Comparison of ENCODE assay signal across 7 cellular contexts in genomic region chr6:37324131-37325033, GRCh38. TPM values are rescaled to one million over a fixed set of nuclear protein-coding genes. Genes with fewer than 3 reads are reported as not detected.
DNase-seq lines count a peak whose midpoint lies in the region; FAIRE-seq and TF ChIP-seq lines count a peak whose summit lies in the region.

No MANE protein-coding gene starts in this region.

- no peak for TF ChIP-seq EP300 in sigmoid colon (IDR thresholded peaks at IDR 0.05)

- no peak overlapping the region for H3K9ac ChIP-seq in endodermal cell (ENCODE audit: extremely low read depth, low read length, poor library complexity, severe bottlenecking)

- no peak overlapping the region for H3K27ac Mint-ChIP-seq in endodermal cell

- H3K9me3 ChIP-seq in sigmoid colon: no peaks in the 10 kb centered on the region
- no peaks in the 10 kb centered on the region for H3K9me3 ChIP-seq in endodermal cell (ENCODE audit: control insufficient read depth, low read length)

- H3K27ac ChIP-seq in sigmoid colon (peak overlapping the region in 3 of 4 donors; percentile 3 to 56 (median 44)), endodermal cell (ENCODE audit: low read depth, low read length) (no peak overlapping the region)

- H3K27me3 ChIP-seq in sigmoid colon (no peaks in the 10 kb centered on the region), endodermal cell (ENCODE audit: control insufficient read depth, insufficient read depth, low read length, poor library complexity, severe bottlenecking) (no peaks in the 10 kb centered on the region)

- no peak for TF ChIP-seq POLR2A in H54 (IDR thresholded peaks at IDR 0.05; ENCODE audit: low read depth, low read length)
- TF ChIP-seq POLR2A in sigmoid colon (IDR thresholded peaks at IDR 0.05): no peak

- DNase-seq in H54 (ENCODE audit: insufficient read length, low spot score) (peak; percentile 58), RCC 7860 (ENCODE audit: low spot score) (peak; percentile 72), cerebellar cortex (ENCODE audit: low spot score) (peak; percentile 40), sigmoid colon (no peak), endodermal cell (no peak), midbrain (lab: John Stamatoyannopoulos, UW) (no peak)
- no peak for DNase-seq in central memory CD4-positive, alpha-beta T cell

- WGBS in sigmoid colon, 2 donors: 60 to 62% methylated on average over 4 of the region's 4 CpGs
- WGBS in endodermal cell (ENCODE audit: insufficient coverage in 1 of 2, insufficient read length in 1 of 2), 2 experiments: 68 to 88% methylated on average over 3 to 4 of the region's 4 CpGs

- peaks cover 1% of the 10 kb centered on the region for H3K9me3 Mint-ChIP-seq in endodermal cell

- peaks cover 0 to 26% (median 6%) of the 10 kb centered on the region in 4 donors for H3K36me3 ChIP-seq in sigmoid colon
- H3K36me3 ChIP-seq in endodermal cell (ENCODE audit: control insufficient read depth, insufficient read depth, low read length): peaks cover 48% of the 10 kb centered on the region

- H3K4me3 Mint-ChIP-seq in endodermal cell: no peak overlapping the region

- H3K4me1 Mint-ChIP-seq in endodermal cell: peaks cover 15% of the 10 kb centered on the region

- TF ChIP-seq CTCF in sigmoid colon (IDR thresholded peaks at IDR 0.05): no peak
- no peak for TF ChIP-seq CTCF in endodermal cell (conservative IDR thresholded peaks at IDR 0.05)

- intact Hi-C loops in sigmoid colon (cut with DNase I): loop anchor here (2.0 kb wide), 2 partner anchors 242 to 368 kb away; no protein-coding TSS in a partner anchor

- H3K4me1 ChIP-seq in sigmoid colon (peaks cover 0 to 25% (median 21%) of the 10 kb centered on the region in 4 donors), endodermal cell (ENCODE audit: control insufficient read depth, insufficient read depth, low read length) (peaks cover 14% of the 10 kb centered on the region)

- H3K4me3 ChIP-seq in sigmoid colon: no peak overlapping the region
- no peak overlapping the region for H3K4me3 ChIP-seq in endodermal cell (ENCODE audit: low read length)

- FAIRE-seq in H54 (lab: Jason Lieb, UNC) (peak; percentile 76), RCC 7860 (lab: Jason Lieb, UNC) (peak; percentile 71)

- H3K36me3 Mint-ChIP-seq in endodermal cell (ENCODE audit: low read depth): peaks cover 18% of the 10 kb centered on the region

- H3K27me3 Mint-ChIP-seq in endodermal cell (ENCODE audit: insufficient read depth): no peaks in the 10 kb centered on the region

RNA-seq across cellular contexts. Expression of gene RNF8, which starts 29.4 kb away (rescaled TPM):
- 10 to 100 TPM in 2 of 4 donors, 1 to 10 TPM in 2; 8.8 to 18.5 (median 12.7) TPM for total RNA-seq in sigmoid colon
- polyA plus RNA-seq in sigmoid colon: 10 to 100 TPM; 10.2 to 12.3 (median 11.6) TPM
- 10 to 100 TPM; 38.2 to 51.1 TPM for total RNA-seq in endodermal cell
- polyA plus RNA-seq in endodermal cell (2013, experiment 1 of 2): 32.6 TPM
- polyA plus RNA-seq in endodermal cell (2013, experiment 2 of 2): 36.8 TPM

Comparison
In these comparisons a context has a peak if more than half of its experiments do, and no peak if none do; other contexts are left out.
1. DNase-seq: peak in H54 (single experiment), RCC 7860 (single experiment) and cerebellar cortex (single experiment); none in sigmoid colon (single experiment), endodermal cell (single experiment), central memory CD4-positive, alpha-beta T cell (single experiment) and midbrain (single experiment).